In the genomic region with DNA sequence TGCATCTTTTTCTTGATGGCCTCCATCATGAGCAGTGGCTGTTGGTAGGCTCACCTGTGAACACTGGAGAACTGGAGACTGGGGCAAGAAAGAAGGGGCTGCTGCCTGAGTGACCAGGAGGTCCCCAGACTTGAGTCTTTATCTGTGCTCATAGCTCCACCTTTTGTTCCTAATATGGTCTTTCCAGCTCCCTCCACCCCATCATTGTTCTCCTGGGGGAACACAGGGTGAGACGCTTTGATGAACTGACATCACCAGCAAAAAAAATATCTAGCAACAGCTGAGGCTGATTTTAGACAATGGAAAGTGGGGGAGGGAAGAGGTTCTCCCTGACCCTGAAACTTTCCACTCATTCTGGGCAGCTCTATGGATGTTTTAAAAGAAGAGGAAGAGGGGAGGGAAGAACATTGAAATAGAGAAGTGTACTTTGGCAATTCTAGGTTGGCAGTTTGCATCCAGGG, we compare ENCODE assay signal across 8 cellular contexts. TPM values are rescaled to one million over a fixed set of nuclear protein-coding genes. Genes with fewer than 3 reads are reported as not detected.
DNase-seq lines count a peak whose midpoint lies in the region; ATAC-seq and TF ChIP-seq lines count a peak whose summit lies in the region.

A gene (minus strand): TSS at position 111 of the 461 bp plus-strand sequence. CDS start 82 bp downstream, at position 29.

- CTCF ChIA-PET in Panc1 (lab: Charles Lee) = interaction anchor here (0.6 kb wide), 1 partner anchor 128 kb away, joined by 3 read pairs; no protein-coding TSS in a partner anchor

- ATAC-seq in Panc1 = no peak
- ATAC-seq in HG02588 (IDR thresholded peaks at IDR 0.05; ENCODE audit: unreplicated experiment) = no peak
- ATAC-seq in GM18870 (IDR thresholded peaks at IDR 0.05; ENCODE audit: unreplicated experiment) = no peak

- H3K36me3 ChIP-seq in Panc1 (ENCODE audit: control insufficient read depth, insufficient read depth, low read length) = no peaks in the 10 kb centered on the region
- no peaks in the 10 kb centered on the region for H3K36me3 ChIP-seq in neutrophil

- POLR2A ChIA-PET in Panc1 (lab: Charles Lee) = no interaction called here

- in situ Hi-C loops in Caki2 (cut with HindIII; ENCODE audit: low pct_unique_long_range_greater_than_20kb, low sequenced_read_pairs) (no loop called here), Panc1 (cut with HindIII; ENCODE audit: low pct_unique_long_range_greater_than_20kb, low sequenced_read_pairs) (no loop called here)

- H3K4me3 ChIP-seq in Panc1 (ENCODE audit: low read depth in 2 of 2, low read length in 2 of 2) (no peak within 1 kb of the TSS), neutrophil (ENCODE audit: low read depth in 1 of 2, low read length in 1 of 2) (no peak within 1 kb of the TSS)

- no peak for DNase-seq in Caki2 (ENCODE audit: low read depth)
- no peak for DNase-seq in Panc1 (ENCODE audit: low read depth, low spot score)
- peak; percentile 6 for DNase-seq in fibroblast of gingiva (ENCODE audit: low read depth)
- DNase-seq in COLO668 (lab: John Stamatoyannopoulos, UW; ENCODE audit: unreplicated experiment) = no peak
- DNase-seq in GM19238 (ENCODE audit: insufficient read length, low spot score) = no peak

- peaks cover 13% of the 10 kb centered on the region for H3K27me3 ChIP-seq in Panc1 (ENCODE audit: control insufficient read depth, insufficient read depth, low read length)
- H3K27me3 ChIP-seq in neutrophil = no peaks in the 10 kb centered on the region

- intact Hi-C loops in Panc1 (cut with micrococcal nuclease; ENCODE audit: unreplicated experiment) = loop anchor here (10.0 kb wide), 1 partner anchor 143 kb away; no protein-coding TSS in a partner anchor

- H3K9me3 ChIP-seq in Panc1 (ENCODE audit: control insufficient read depth, insufficient read depth, low read depth, low read length) (no peaks in the 10 kb centered on the region), neutrophil (no peaks in the 10 kb centered on the region)

- no peak for TF ChIP-seq CTCF in Panc1 (IDR thresholded peaks at IDR 0.05)
- TF ChIP-seq CTCF in neutrophil (IDR thresholded peaks at IDR 0.05) = no peak

- H3K4me1 ChIP-seq in Panc1 (ENCODE audit: control insufficient read depth, insufficient read depth, low read length) (no peaks in the 10 kb centered on the region), neutrophil (ENCODE audit: control insufficient read depth in 1 of 2, insufficient read depth in 1 of 2, low read depth in 1 of 2, low read length in 1 of 2) (peaks cover 10 to 12% of the 10 kb centered on the region in 2 experiments)

- no TSS peak for BruUV-seq in Panc1 (replicated peaks; lab: Mats Ljungman, UMichigan)

- no peak within 1 kb of the TSS for H3K27ac ChIP-seq in Panc1 (ENCODE audit: low read length)
- peak within 1 kb of the TSS; percentile 21 for H3K27ac ChIP-seq in neutrophil

RNA-seq across cellular contexts. Expression of the gene that starts here (rescaled TPM):
- total RNA-seq in Caki2 (2014; rRNA removed; shearing (Covaris generic); ENCODE audit: low replicate concordance) = 631 and 793 TPM in 2 replicates
- 545 TPM for total RNA-seq in Panc1 (2021; ENCODE audit: unreplicated experiment)
- polyA plus RNA-seq in Panc1 (2012; ENCODE audit: insufficient read length) = 765 TPM
